Comparison of ENCODE assay signal across 5 cellular contexts in genomic region chr2:132271794-132272193, GRCh38.
A peak's percentile ranks its signal among the peaks of the same experiment; 100 is the strongest.
DNase-seq lines count a peak whose midpoint lies in the region; ATAC-seq and TF ChIP-seq lines count a peak whose summit lies in the region.
"Not testable (repeated sequence)": the region's sequence is repeated elsewhere in the genome, so short reads cannot be mapped to it uniquely, and the experiment has no call there.

No MANE protein-coding gene starts in this region.

- not testable (repeated sequence) for H2AK5ac ChIP-seq in trophoblast cell (ENCODE audit: low read length)

- H2BK12ac ChIP-seq in trophoblast cell (ENCODE audit: low read length), result not testable (repeated sequence)

- H3K4ac ChIP-seq in trophoblast cell (ENCODE audit: low read depth, low read length), result not testable (repeated sequence)

- not testable (repeated sequence) for H3K4me1 Mint-ChIP-seq in activated CD4-positive, alpha-beta T cell treated with anti-CD3 and anti-CD28 coated beads, Interleukin-2, amount 10 ng/mL, durations not matched to agents 24 days and 14 days

- H3K14ac ChIP-seq in trophoblast cell (ENCODE audit: low read length), result not testable (repeated sequence)

- peaks cover 13% of the 10 kb centered on the region for H3K79me1 ChIP-seq in trophoblast cell (ENCODE audit: low read length)

- DNase-seq in Karpas-422 (peak; percentile 25), Right ventricle myocardium inferior (ENCODE audit: missing footprints) (peak; percentile 59), lung (ENCODE audit: low spot score) (peak; percentile 14)
- peak; percentile 45 for DNase-seq in activated CD4-positive, alpha-beta T cell treated with anti-CD3 and anti-CD28 coated beads, Interleukin-2, amount 10 ng/mL, durations not matched to agents 24 days and 14 days
- not testable (repeated sequence) for DNase-seq in trophoblast cell

- not testable (repeated sequence) for H3K27ac Mint-ChIP-seq in activated CD4-positive, alpha-beta T cell treated with anti-CD3 and anti-CD28 coated beads, Interleukin-2, amount 10 ng/mL, durations not matched to agents 24 days and 14 days

- not testable (repeated sequence) for H3K79me2 ChIP-seq in Karpas-422 (ENCODE audit: low read length); trophoblast cell (ENCODE audit: control insufficient read depth, insufficient read depth, low read length, poor library complexity)

- not testable (repeated sequence) for H2BK120ac ChIP-seq in trophoblast cell (ENCODE audit: insufficient read depth, low read length, poor library complexity)

- H3K4me3 ChIP-seq in Karpas-422 (ENCODE audit: low read length); lung; trophoblast cell (ENCODE audit: low read depth, low read length): not testable (repeated sequence)

- not testable (repeated sequence) for H3K9ac ChIP-seq in Karpas-422 (ENCODE audit: low read length); trophoblast cell (ENCODE audit: low read length)

- not testable (repeated sequence) for ATAC-seq in Right ventricle myocardium inferior; lung (ENCODE audit: insufficient read depth, low FRiP score)

- not testable (repeated sequence) for H3K36me3 ChIP-seq in Karpas-422 (ENCODE audit: insufficient read depth, low read length); lung (ENCODE audit: control insufficient read depth in 2 of 2, insufficient read depth in 2 of 2, low read length in 2 of 2); trophoblast cell (ENCODE audit: control insufficient read depth in 1 of 2, insufficient read depth in 2 of 2, low read length in 2 of 2)

- not testable (repeated sequence) for H3K4me2 ChIP-seq in Karpas-422 (ENCODE audit: low read depth, low read length, poor library complexity, severe bottlenecking); trophoblast cell (ENCODE audit: low read length)

- H4K20me1 ChIP-seq in Karpas-422 (ENCODE audit: insufficient read depth, low read depth, low read length), result not testable (repeated sequence)

- H3K27me3 Mint-ChIP-seq in activated CD4-positive, alpha-beta T cell treated with anti-CD3 and anti-CD28 coated beads, Interleukin-2, amount 10 ng/mL, durations not matched to agents 24 days and 14 days, result not testable (repeated sequence)

- not testable (repeated sequence) for H2AFZ ChIP-seq in Karpas-422 (ENCODE audit: low read length); trophoblast cell (ENCODE audit: insufficient read depth, low read length, poor library complexity)

- H3K36me3 Mint-ChIP-seq in activated CD4-positive, alpha-beta T cell treated with anti-CD3 and anti-CD28 coated beads, Interleukin-2, amount 10 ng/mL, durations not matched to agents 24 days and 14 days (ENCODE audit: low read depth), result not testable (repeated sequence)

- H3K9me3 Mint-ChIP-seq in activated CD4-positive, alpha-beta T cell treated with anti-CD3 and anti-CD28 coated beads, Interleukin-2, amount 10 ng/mL, durations not matched to agents 24 days and 14 days, result not testable (repeated sequence)

- not testable (repeated sequence) for H4K12ac ChIP-seq in trophoblast cell (ENCODE audit: low read depth, low read length)

- H3K9me2 ChIP-seq in Karpas-422 (replicated peaks; ENCODE audit: insufficient read depth, low read length), result not testable (repeated sequence)

- H3K27ac ChIP-seq in Karpas-422 (ENCODE audit: low read length), result peak overlapping the region; percentile 77; the same call in 1 of the 2 replicates
- H3K27ac ChIP-seq in lung (ENCODE audit: low read depth in 1 of 2, low read length in 1 of 2); trophoblast cell (ENCODE audit: low read depth, low read length): not testable (repeated sequence)

- not testable (repeated sequence) for H3K23ac ChIP-seq in trophoblast cell (ENCODE audit: low read length)

- H3K18ac ChIP-seq in trophoblast cell (ENCODE audit: low read length), result not testable (repeated sequence)

- not testable (repeated sequence) for H4K8ac ChIP-seq in trophoblast cell (ENCODE audit: low read depth, low read length)

- not testable (repeated sequence) for TF ChIP-seq CTCF in lung (IDR thresholded peaks at IDR 0.05; ENCODE audit: control extremely low read depth, extremely low read depth)

- peaks cover 61% of the 10 kb centered on the region for H3K4me1 ChIP-seq in Karpas-422 (ENCODE audit: low read length)
- not testable (repeated sequence) for H3K4me1 ChIP-seq in lung (ENCODE audit: control insufficient read depth in 2 of 2, insufficient read depth in 2 of 2, low read length in 2 of 2); trophoblast cell (ENCODE audit: control insufficient read depth in 1 of 2, insufficient read depth in 2 of 2, low read length in 2 of 2)

- not testable (repeated sequence) for H2BK5ac ChIP-seq in trophoblast cell (ENCODE audit: low read depth, low read length, poor library complexity)

- H3K4me3 Mint-ChIP-seq in activated CD4-positive, alpha-beta T cell treated with anti-CD3 and anti-CD28 coated beads, Interleukin-2, amount 10 ng/mL, durations not matched to agents 24 days and 14 days, result not testable (repeated sequence)

- not testable (repeated sequence) for H3K9me3 ChIP-seq in Karpas-422 (ENCODE audit: low read length); lung (ENCODE audit: control insufficient read depth in 2 of 2, insufficient read depth in 1 of 2, low read length in 1 of 2); trophoblast cell (ENCODE audit: insufficient read depth, low read depth, low read length)

- intact Hi-C loops in activated CD4-positive, alpha-beta T cell treated with anti-CD3 and anti-CD28 coated beads, Interleukin-2, amount 10 ng/mL, durations not matched to agents 24 days and 14 days (cut with micrococcal nuclease); Right ventricle myocardium inferior (cut with DNase I): not testable (repeated sequence)

- peak overlapping the region; percentile 16 for H4K91ac ChIP-seq in trophoblast cell (ENCODE audit: low read depth, low read length)

- not testable (repeated sequence) for H3K27me3 ChIP-seq in Karpas-422 (ENCODE audit: low read length); lung (ENCODE audit: control insufficient read depth, insufficient read depth); trophoblast cell (ENCODE audit: insufficient read depth, low read length)

- WGBS in lung, 2 donors, result 88 to 91% methylated on average over 11 of the region's 11 CpGs
- WGBS in trophoblast cell (ENCODE audit: extremely low coverage, insufficient coverage, insufficient read length), result no CpG with 5 or more reads among the region's 11 CpGs
